ENCODE assay signal across 1 cellular context in the genomic region with DNA sequence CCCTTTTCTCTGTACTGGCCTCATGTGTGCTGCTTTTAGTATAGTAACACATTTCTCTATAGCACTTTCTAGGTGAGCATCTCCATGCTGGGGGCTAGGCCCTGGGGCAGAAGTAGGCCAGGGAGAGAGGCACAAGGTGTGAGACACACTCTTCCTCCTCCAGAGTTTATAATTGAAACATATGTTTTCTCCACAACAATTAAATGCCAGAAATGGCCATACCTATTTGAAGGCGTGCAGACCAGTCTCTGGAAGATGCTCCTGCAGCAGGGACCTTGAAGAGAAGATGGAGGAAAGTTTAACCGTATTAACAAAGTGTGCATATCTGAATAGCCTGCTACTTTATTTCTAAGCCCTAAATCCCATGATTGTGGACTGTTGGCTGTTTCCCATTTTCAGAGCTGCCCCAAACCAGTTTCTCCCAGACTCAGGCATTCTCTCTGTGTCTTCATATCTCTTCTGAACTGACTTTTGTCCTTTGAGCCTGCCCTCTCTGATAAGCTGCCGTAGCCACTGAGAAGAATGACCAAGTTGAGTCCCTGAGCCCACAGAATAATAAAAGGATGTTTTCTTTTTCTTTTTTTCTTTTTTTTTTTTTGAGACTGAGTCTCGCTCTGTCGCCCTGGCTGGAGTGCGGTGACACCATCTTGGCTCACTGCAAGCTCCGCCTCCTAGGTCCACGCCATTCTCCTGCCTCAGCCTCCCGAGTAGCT.
TF ChIP-seq lines count a peak whose summit lies in the region.

No MANE protein-coding gene starts in this region.

TF ChIP-seq in HepG2, 621 proteins besides CTCF, POLR2A, EP300 and RAD21 (continues in another document):
- TF ChIP-seq PRPF4 (IDR thresholded peaks at IDR 0.05; ENCODE audit: low read depth, low read length, poor library complexity, severe bottlenecking) (no peak), STAT6 (CRISPR knock-in tag; IDR thresholded peaks at IDR 0.05; ENCODE audit: borderline replicate concordance) (no peak), IRX3 (CRISPR knock-in tag; IDR thresholded peaks at IDR 0.05; ENCODE audit: borderline replicate concordance, low read depth) (no peak), TCF7 (IDR thresholded peaks at IDR 0.05; ENCODE audit: low read depth) (no peak), MXI1 (IDR thresholded peaks at IDR 0.05; ENCODE audit: borderline replicate concordance, low read depth, low read length) (no peak), MEIS2 (CRISPR knock-in tag; IDR thresholded peaks at IDR 0.05) (peak; percentile 41; the same call in 1 of the 2 replicates), ATF7 (IDR thresholded peaks at IDR 0.05) (no peak), ATF7 (CRISPR knock-in tag; IDR thresholded peaks at IDR 0.05) (no peak), ZNF362 (CRISPR knock-in tag; IDR thresholded peaks at IDR 0.05; ENCODE audit: borderline replicate concordance) (peak; percentile 88), ZNF121 (CRISPR knock-in tag; IDR thresholded peaks at IDR 0.05) (0 out of 2 replicates have a peak, but pooled peaks have one; percentile 15), SYNCRIP (IDR thresholded peaks at IDR 0.05; ENCODE audit: insufficient read depth, low read depth, low read length) (no peak), HNF4A (CRISPR knock-in tag; IDR thresholded peaks at IDR 0.05) (peak; percentile 93), ZBTB42 (CRISPR knock-in tag; IDR thresholded peaks at IDR 0.05) (no peak), ZSCAN12 (CRISPR knock-in tag; IDR thresholded peaks at IDR 0.05) (no peak), POLR2AphosphoS2 (IDR thresholded peaks at IDR 0.05; ENCODE audit: low read depth, low read length) (no peak), GATAD2A (CRISPR knock-in tag; IDR thresholded peaks at IDR 0.05) (0 out of 2 replicates have a peak, but pooled peaks have one; percentile 26), ZSCAN30 (CRISPR knock-in tag; IDR thresholded peaks at IDR 0.05) (no peak), NFIB (CRISPR knock-in tag; IDR thresholded peaks at IDR 0.05; ENCODE audit: borderline replicate concordance) (no peak), YY1 (IDR thresholded peaks at IDR 0.05; ENCODE audit: insufficient read depth, insufficient replicate concordance, low read depth, low read length) (peak; percentile 7), ZMYM4 (CRISPR knock-in tag; IDR thresholded peaks at IDR 0.05) (0 out of 2 replicates have a peak, but pooled peaks have one; percentile 27), ZNF704 (CRISPR knock-in tag; IDR thresholded peaks at IDR 0.05; ENCODE audit: borderline replicate concordance) (no peak), HNRNPLL (IDR thresholded peaks at IDR 0.05; ENCODE audit: low read depth, low read length, poor library complexity, severe bottlenecking) (no peak), TMF1 (CRISPR knock-in tag; IDR thresholded peaks at IDR 0.05; ENCODE audit: low read depth) (no peak), SRSF9 (IDR thresholded peaks at IDR 0.05; ENCODE audit: borderline replicate concordance, insufficient read depth, low read depth, low read length, poor library complexity, severe bottlenecking) (no peak), ARNT2 (CRISPR knock-in tag; IDR thresholded peaks at IDR 0.05; ENCODE audit: low read depth) (no peak), ELF1 (CRISPR knock-in tag; IDR thresholded peaks at IDR 0.05) (no peak), ZFYVE20 (CRISPR knock-in tag; IDR thresholded peaks at IDR 0.05; ENCODE audit: borderline replicate concordance, low read depth) (no peak), ZFX (CRISPR knock-in tag; IDR thresholded peaks at IDR 0.05; ENCODE audit: low read depth) (0 out of 2 replicates have a peak, but pooled peaks have one; percentile 21), ZNF296 (CRISPR knock-in tag; conservative IDR thresholded peaks at IDR 0.05) (no peak)
- TF ChIP-seq, protein P1, sequence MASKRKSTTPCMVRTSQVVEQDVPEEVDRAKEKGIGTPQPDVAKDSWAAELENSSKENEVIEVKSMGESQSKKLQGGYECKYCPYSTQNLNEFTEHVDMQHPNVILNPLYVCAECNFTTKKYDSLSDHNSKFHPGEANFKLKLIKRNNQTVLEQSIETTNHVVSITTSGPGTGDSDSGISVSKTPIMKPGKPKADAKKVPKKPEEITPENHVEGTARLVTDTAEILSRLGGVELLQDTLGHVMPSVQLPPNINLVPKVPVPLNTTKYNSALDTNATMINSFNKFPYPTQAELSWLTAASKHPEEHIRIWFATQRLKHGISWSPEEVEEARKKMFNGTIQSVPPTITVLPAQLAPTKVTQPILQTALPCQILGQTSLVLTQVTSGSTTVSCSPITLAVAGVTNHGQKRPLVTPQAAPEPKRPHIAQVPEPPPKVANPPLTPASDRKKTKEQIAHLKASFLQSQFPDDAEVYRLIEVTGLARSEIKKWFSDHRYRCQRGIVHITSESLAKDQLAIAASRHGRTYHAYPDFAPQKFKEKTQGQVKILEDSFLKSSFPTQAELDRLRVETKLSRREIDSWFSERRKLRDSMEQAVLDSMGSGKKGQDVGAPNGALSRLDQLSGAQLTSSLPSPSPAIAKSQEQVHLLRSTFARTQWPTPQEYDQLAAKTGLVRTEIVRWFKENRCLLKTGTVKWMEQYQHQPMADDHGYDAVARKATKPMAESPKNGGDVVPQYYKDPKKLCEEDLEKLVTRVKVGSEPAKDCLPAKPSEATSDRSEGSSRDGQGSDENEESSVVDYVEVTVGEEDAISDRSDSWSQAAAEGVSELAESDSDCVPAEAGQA (IDR thresholded peaks at IDR 0.05; ENCODE audit: low read depth): no peak
- TF ChIP-seq, protein P1 (CRISPR knock-in tag; IDR thresholded peaks at IDR 0.05; ENCODE audit: borderline replicate concordance): no peak
- TF ChIP-seq, protein P2, sequence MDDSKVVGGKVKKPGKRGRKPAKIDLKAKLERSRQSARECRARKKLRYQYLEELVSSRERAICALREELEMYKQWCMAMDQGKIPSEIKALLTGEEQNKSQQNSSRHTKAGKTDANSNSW (CRISPR knock-in tag; IDR thresholded peaks at IDR 0.05; ENCODE audit: borderline replicate concordance): no peak
- TF ChIP-seq, protein P3, sequence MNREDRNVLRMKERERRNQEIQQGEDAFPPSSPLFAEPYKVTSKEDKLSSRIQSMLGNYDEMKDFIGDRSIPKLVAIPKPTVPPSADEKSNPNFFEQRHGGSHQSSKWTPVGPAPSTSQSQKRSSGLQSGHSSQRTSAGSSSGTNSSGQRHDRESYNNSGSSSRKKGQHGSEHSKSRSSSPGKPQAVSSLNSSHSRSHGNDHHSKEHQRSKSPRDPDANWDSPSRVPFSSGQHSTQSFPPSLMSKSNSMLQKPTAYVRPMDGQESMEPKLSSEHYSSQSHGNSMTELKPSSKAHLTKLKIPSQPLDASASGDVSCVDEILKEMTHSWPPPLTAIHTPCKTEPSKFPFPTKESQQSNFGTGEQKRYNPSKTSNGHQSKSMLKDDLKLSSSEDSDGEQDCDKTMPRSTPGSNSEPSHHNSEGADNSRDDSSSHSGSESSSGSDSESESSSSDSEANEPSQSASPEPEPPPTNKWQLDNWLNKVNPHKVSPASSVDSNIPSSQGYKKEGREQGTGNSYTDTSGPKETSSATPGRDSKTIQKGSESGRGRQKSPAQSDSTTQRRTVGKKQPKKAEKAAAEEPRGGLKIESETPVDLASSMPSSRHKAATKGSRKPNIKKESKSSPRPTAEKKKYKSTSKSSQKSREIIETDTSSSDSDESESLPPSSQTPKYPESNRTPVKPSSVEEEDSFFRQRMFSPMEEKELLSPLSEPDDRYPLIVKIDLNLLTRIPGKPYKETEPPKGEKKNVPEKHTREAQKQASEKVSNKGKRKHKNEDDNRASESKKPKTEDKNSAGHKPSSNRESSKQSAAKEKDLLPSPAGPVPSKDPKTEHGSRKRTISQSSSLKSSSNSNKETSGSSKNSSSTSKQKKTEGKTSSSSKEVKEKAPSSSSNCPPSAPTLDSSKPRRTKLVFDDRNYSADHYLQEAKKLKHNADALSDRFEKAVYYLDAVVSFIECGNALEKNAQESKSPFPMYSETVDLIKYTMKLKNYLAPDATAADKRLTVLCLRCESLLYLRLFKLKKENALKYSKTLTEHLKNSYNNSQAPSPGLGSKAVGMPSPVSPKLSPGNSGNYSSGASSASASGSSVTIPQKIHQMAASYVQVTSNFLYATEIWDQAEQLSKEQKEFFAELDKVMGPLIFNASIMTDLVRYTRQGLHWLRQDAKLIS (CRISPR knock-in tag; IDR thresholded peaks at IDR 0.05): no peak
- TF ChIP-seq, protein P4, sequence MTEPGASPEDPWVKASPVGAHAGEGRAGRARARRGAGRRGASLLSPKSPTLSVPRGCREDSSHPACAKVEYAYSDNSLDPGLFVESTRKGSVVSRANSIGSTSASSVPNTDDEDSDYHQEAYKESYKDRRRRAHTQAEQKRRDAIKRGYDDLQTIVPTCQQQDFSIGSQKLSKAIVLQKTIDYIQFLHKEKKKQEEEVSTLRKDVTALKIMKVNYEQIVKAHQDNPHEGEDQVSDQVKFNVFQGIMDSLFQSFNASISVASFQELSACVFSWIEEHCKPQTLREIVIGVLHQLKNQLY (CRISPR knock-in tag; IDR thresholded peaks at IDR 0.05): no peak
- TF ChIP-seq, protein P5, sequence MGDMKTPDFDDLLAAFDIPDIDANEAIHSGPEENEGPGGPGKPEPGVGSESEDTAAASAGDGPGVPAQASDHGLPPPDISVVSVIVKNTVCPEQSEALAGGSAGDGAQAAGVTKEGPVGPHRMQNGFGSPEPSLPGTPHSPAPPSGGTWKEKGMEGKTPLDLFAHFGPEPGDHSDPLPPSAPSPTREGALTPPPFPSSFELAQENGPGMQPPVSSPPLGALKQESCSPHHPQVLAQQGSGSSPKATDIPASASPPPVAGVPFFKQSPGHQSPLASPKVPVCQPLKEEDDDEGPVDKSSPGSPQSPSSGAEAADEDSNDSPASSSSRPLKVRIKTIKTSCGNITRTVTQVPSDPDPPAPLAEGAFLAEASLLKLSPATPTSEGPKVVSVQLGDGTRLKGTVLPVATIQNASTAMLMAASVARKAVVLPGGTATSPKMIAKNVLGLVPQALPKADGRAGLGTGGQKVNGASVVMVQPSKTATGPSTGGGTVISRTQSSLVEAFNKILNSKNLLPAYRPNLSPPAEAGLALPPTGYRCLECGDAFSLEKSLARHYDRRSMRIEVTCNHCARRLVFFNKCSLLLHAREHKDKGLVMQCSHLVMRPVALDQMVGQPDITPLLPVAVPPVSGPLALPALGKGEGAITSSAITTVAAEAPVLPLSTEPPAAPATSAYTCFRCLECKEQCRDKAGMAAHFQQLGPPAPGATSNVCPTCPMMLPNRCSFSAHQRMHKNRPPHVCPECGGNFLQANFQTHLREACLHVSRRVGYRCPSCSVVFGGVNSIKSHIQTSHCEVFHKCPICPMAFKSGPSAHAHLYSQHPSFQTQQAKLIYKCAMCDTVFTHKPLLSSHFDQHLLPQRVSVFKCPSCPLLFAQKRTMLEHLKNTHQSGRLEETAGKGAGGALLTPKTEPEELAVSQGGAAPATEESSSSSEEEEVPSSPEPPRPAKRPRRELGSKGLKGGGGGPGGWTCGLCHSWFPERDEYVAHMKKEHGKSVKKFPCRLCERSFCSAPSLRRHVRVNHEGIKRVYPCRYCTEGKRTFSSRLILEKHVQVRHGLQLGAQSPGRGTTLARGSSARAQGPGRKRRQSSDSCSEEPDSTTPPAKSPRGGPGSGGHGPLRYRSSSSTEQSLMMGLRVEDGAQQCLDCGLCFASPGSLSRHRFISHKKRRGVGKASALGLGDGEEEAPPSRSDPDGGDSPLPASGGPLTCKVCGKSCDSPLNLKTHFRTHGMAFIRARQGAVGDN (CRISPR knock-in tag; IDR thresholded peaks at IDR 0.05): peak; percentile 30; the same call in 1 of the 2 replicates
